Comparison of ENCODE assay signal across 32 cellular contexts in genomic region chr14:68906439-68906838, GRCh38.
"Had no signal": no experiment of that assay in that cellular context is flagged by ENCODE, and none has a peak within 500 bp of the region (broad histone marks: within the 10 kb centered on the region; RNA-seq: fewer than 3 reads in every experiment).

No MANE protein-coding gene starts in this region.

- H3K9me3 Mint-ChIP-seq: activated CD4-positive, alpha-beta T cell treated with anti-CD3 and anti-CD28 coated beads, Interleukin-2, amount 10 ng/mL, durations not matched to agents 7 days and 5 days; activated CD8-positive, alpha-beta T cell treated with anti-CD3 and anti-CD28 coated beads for 36 hours; activated naive CD4-positive, alpha-beta T cell treated with anti-CD3 and anti-CD28 coated beads, Interleukin-2, amount 50 U/mL, for 72 hours; activated T-cell treated with anti-CD3 and anti-CD28 coated beads, Interleukin-2, amount 50 U/mL, for 72 hours; central memory CD8-positive, alpha-beta T cell; naive B cell; nephron progenitor cell; type B pancreatic cell had no signal

- H3K9ac ChIP-seq: parathyroid adenoma, SK-N-SH had no signal

- H3K36me3 ChIP-seq: uterus had no signal

- H3K27me3 ChIP-seq: uterus had no signal

- ATAC-seq: activated CD4-positive, CD25-positive, alpha-beta regulatory T cell treated with anti-CD3 and anti-CD28 coated beads, Interleukin-2, amount 50 U/mL, for 24 hours; activated CD8-positive, alpha-beta T cell treated with anti-CD3 and anti-CD28 coated beads for 36 hours; activated naive CD4-positive, alpha-beta T cell treated with anti-CD3 and anti-CD28 coated beads, Interleukin-2, amount 50 U/mL, for 72 hours; activated T-cell treated with anti-CD3 and anti-CD28 coated beads, Interleukin-2, amount 50 U/mL, for 72 hours; left cardiac atrium; left ventricle myocardium superior; right cardiac atrium; T-helper 17 cell had no signal

- H3K27ac ChIP-seq: epithelial cell of prostate, parathyroid adenoma, uterus, WERI-Rb-1 had no signal

- H3K27ac Mint-ChIP-seq: activated CD4-positive, alpha-beta T cell treated with anti-CD3 and anti-CD28 coated beads, Interleukin-2, amount 10 ng/mL, durations not matched to agents 7 days and 5 days; activated CD8-positive, alpha-beta T cell treated with anti-CD3 and anti-CD28 coated beads for 36 hours; activated naive CD4-positive, alpha-beta T cell treated with anti-CD3 and anti-CD28 coated beads, Interleukin-2, amount 50 U/mL, for 72 hours; activated T-cell treated with anti-CD3 and anti-CD28 coated beads, Interleukin-2, amount 50 U/mL, for 72 hours; T-helper 17 cell; type B pancreatic cell had no signal

- FAIRE-seq: bronchial epithelial cell, colon, endometrium, frontal cortex, islet of Langerhans had no signal

- H3K4me3 Mint-ChIP-seq: activated CD4-positive, alpha-beta T cell treated with anti-CD3 and anti-CD28 coated beads, Interleukin-2, amount 10 ng/mL, durations not matched to agents 7 days and 5 days; activated CD8-positive, alpha-beta T cell treated with anti-CD3 and anti-CD28 coated beads for 36 hours; activated T-cell treated with anti-CD3 and anti-CD28 coated beads, Interleukin-2, amount 50 U/mL, for 72 hours; central memory CD8-positive, alpha-beta T cell; naive B cell; nephron progenitor cell; T-helper 17 cell; type B pancreatic cell had no signal

- H3K9me3 ChIP-seq: SK-N-SH, uterus had no signal

- H3K27me3 Mint-ChIP-seq: activated CD4-positive, alpha-beta T cell treated with anti-CD3 and anti-CD28 coated beads, Interleukin-2, amount 10 ng/mL, durations not matched to agents 7 days and 5 days; activated CD8-positive, alpha-beta T cell treated with anti-CD3 and anti-CD28 coated beads for 36 hours; central memory CD8-positive, alpha-beta T cell; naive B cell; T-helper 17 cell; type B pancreatic cell had no signal

- H3K4me3 ChIP-seq: uterus had no signal

- H3K4me1 ChIP-seq: parathyroid adenoma, uterus had no signal

- DNase-seq: activated CD4-positive, alpha-beta T cell treated with anti-CD3 and anti-CD28 coated beads, Interleukin-2, amount 10 ng/mL, durations not matched to agents 7 days and 5 days; activated CD8-positive, alpha-beta T cell treated with anti-CD3 and anti-CD28 coated beads for 36 hours; activated naive CD4-positive, alpha-beta T cell; activated T-cell treated with anti-CD3 and anti-CD28 coated beads, Interleukin-2, amount 50 U/mL, for 72 hours; dermis blood vessel endothelial cell; effector CD8-positive, alpha-beta T cell; glutamatergic neuron; left cardiac atrium; left ventricle myocardium superior; mammary epithelial cell; naive B cell; nephron progenitor cell; nucleus accumbens; SK-N-SH; stimulated activated CD4-positive, alpha-beta T cell treated with anti-CD3 and anti-CD28 coated beads, Interleukin-4, amount 100 ng/mL, for 1 hour; SW 1271; T-helper 17 cell; T1000; uterus; WERI-Rb-1 had no signal
